Comparison of ENCODE assay signal across 8 cellular contexts in genomic region chr3:72255736-72256559, GRCh38.
DNase-seq lines count a peak whose midpoint lies in the region; ATAC-seq and TF ChIP-seq lines count a peak whose summit lies in the region.

No MANE protein-coding gene starts in this region.

- peak; percentile 83 for DNase-seq in NCI-H1092 (lab: John Stamatoyannopoulos, UW)
- peak; percentile 66 for DNase-seq in activated CD4-positive, alpha-beta T cell treated with anti-CD3 and anti-CD28 coated beads, Interleukin-2, amount 10 ng/mL, durations not matched to agents 24 days and 14 days
- DNase-seq in heart left ventricle, result peak in 3 of 5 donors; percentile 37 to 75 (median 44)
- peak; percentile 81 for DNase-seq in spleen
- DNase-seq in HCEC 1CT, result no peak
- DNase-seq in HFFc6, result no peak

- peaks cover 24% of the 10 kb centered on the region for H3K4me1 Mint-ChIP-seq in activated CD4-positive, alpha-beta T cell treated with anti-CD3 and anti-CD28 coated beads, Interleukin-2, amount 10 ng/mL, durations not matched to agents 24 days and 14 days
- H3K4me1 Mint-ChIP-seq in HFFc6 (ENCODE audit: low read depth), result peaks cover 7% of the 10 kb centered on the region; the same call in 1 of the 2 replicates

- no peaks in the 10 kb centered on the region for H3K79me2 ChIP-seq in DOHH2 (ENCODE audit: control insufficient read depth, low read length)

- peak; percentile 69 to 80 (median 74) for ATAC-seq in heart left ventricle
- no peak for ATAC-seq in HG02852 (IDR thresholded peaks at IDR 0.05; ENCODE audit: unreplicated experiment)

- H3K9me3 Mint-ChIP-seq in activated CD4-positive, alpha-beta T cell treated with anti-CD3 and anti-CD28 coated beads, Interleukin-2, amount 10 ng/mL, durations not matched to agents 24 days and 14 days, result peaks cover 9% of the 10 kb centered on the region
- peaks cover 4% of the 10 kb centered on the region; the same call in 1 of the 2 replicates for H3K9me3 Mint-ChIP-seq in HFFc6

- no peaks in the 10 kb centered on the region for H3F3A ChIP-seq in DOHH2 (ENCODE audit: control insufficient read depth, insufficient read depth)

- TF ChIP-seq POLR2A in heart left ventricle (IDR thresholded peaks at IDR 0.05) (no peak), spleen (IDR thresholded peaks at IDR 0.05) (no peak)

- 29 to 44% (median 41%) methylated on average over 13 to 14 of the region's 14 CpGs for WGBS in heart left ventricle, 4 donors
- 31 to 42% (median 39%) methylated on average over 12 to 14 of the region's 14 CpGs for WGBS in spleen, 5 donors

- no peaks in the 10 kb centered on the region for H3K36me3 Mint-ChIP-seq in activated CD4-positive, alpha-beta T cell treated with anti-CD3 and anti-CD28 coated beads, Interleukin-2, amount 10 ng/mL, durations not matched to agents 24 days and 14 days (ENCODE audit: low read depth)
- no peaks in the 10 kb centered on the region for H3K36me3 Mint-ChIP-seq in HFFc6 (ENCODE audit: low read depth)

- H3K4me3 Mint-ChIP-seq in activated CD4-positive, alpha-beta T cell treated with anti-CD3 and anti-CD28 coated beads, Interleukin-2, amount 10 ng/mL, durations not matched to agents 24 days and 14 days, result no peak overlapping the region
- no peak overlapping the region for H3K4me3 Mint-ChIP-seq in HFFc6

- H4K20me1 ChIP-seq in DOHH2 (ENCODE audit: control insufficient read depth, insufficient read depth, low read depth, low read length), result no peaks in the 10 kb centered on the region

- H3K27ac Mint-ChIP-seq in activated CD4-positive, alpha-beta T cell treated with anti-CD3 and anti-CD28 coated beads, Interleukin-2, amount 10 ng/mL, durations not matched to agents 24 days and 14 days, result no peak overlapping the region
- no peak overlapping the region for H3K27ac Mint-ChIP-seq in HFFc6

- H3K36me3 ChIP-seq in DOHH2 (ENCODE audit: control insufficient read depth, low read length) (no peaks in the 10 kb centered on the region), heart left ventricle (no peaks in the 10 kb centered on the region), spleen (no peaks in the 10 kb centered on the region)

- H3K4me2 ChIP-seq in DOHH2 (ENCODE audit: low read length), result peak overlapping the region; percentile 5; the same call in 1 of the 2 replicates

- H3K4me3 ChIP-seq in DOHH2 (ENCODE audit: low read length), result no peak overlapping the region
- no peak overlapping the region for H3K4me3 ChIP-seq in heart left ventricle
- no peak overlapping the region for H3K4me3 ChIP-seq in spleen

- TF ChIP-seq CTCF in DOHH2 (IDR thresholded peaks at IDR 0.05; ENCODE audit: low read depth, low read length, poor library complexity, severe bottlenecking) (no peak), heart left ventricle (IDR thresholded peaks at IDR 0.05) (peak in 1 of 12 donors; percentile 30), spleen (IDR thresholded peaks at IDR 0.05 in 8 of 11, conservative IDR thresholded peaks at IDR 0.05 in 3 of 11) (no peak), HFFc6 (IDR thresholded peaks at IDR 0.05) (no peak)

- H3K4me1 ChIP-seq in DOHH2 (ENCODE audit: control insufficient read depth, low read length) (peaks cover 24% of the 10 kb centered on the region), heart left ventricle (peaks cover 0 to 30% (median 16%) of the 10 kb centered on the region in 12 donors), spleen (peaks cover 9 to 38% (median 31%) of the 10 kb centered on the region in 6 donors)

- H3K9me3 ChIP-seq in DOHH2 (ENCODE audit: control insufficient read depth, insufficient read depth, low read length) (no peaks in the 10 kb centered on the region), heart left ventricle (peaks cover 0 to 3% (median 0%) of the 10 kb centered on the region in 12 donors), spleen (no peaks in the 10 kb centered on the region)

- no peaks in the 10 kb centered on the region for H3K9me2 ChIP-seq in DOHH2 (replicated peaks; ENCODE audit: control insufficient read depth, low read length)

- no peaks in the 10 kb centered on the region for H3K27me3 ChIP-seq in DOHH2 (ENCODE audit: control insufficient read depth, low read length)
- H3K27me3 ChIP-seq in heart left ventricle, result no peaks in the 10 kb centered on the region
- peaks cover 0 to 3% (median 0%) of the 10 kb centered on the region in 7 donors for H3K27me3 ChIP-seq in spleen (replicated peaks in 1 of 7)

- peaks cover 14% of the 10 kb centered on the region for H3K27me3 Mint-ChIP-seq in activated CD4-positive, alpha-beta T cell treated with anti-CD3 and anti-CD28 coated beads, Interleukin-2, amount 10 ng/mL, durations not matched to agents 24 days and 14 days
- H3K27me3 Mint-ChIP-seq in HFFc6 (ENCODE audit: insufficient read depth), result peaks cover 27% of the 10 kb centered on the region

- intact Hi-C loops in activated CD4-positive, alpha-beta T cell treated with anti-CD3 and anti-CD28 coated beads, Interleukin-2, amount 10 ng/mL, durations not matched to agents 24 days and 14 days (cut with micrococcal nuclease), result no loop called here
- intact Hi-C loops in heart left ventricle (cut with DNase I), result loop anchor here in 1 of 10 donors (10.0 kb wide), 2 partner anchors 151 to 301 kb away; no protein-coding TSS in a partner anchor
- intact Hi-C loops in spleen (cut with DNase I; ENCODE audit: low total_unique reads), result no loop called here

- H3K27ac ChIP-seq in DOHH2 (ENCODE audit: low read depth, low read length) (no peak overlapping the region), heart left ventricle (peak overlapping the region in 2 of 12 donors; percentile 24 to 34), spleen (peak overlapping the region in 2 of 8 donors; percentile 23 to 35)

Comparison
In these comparisons a context has a peak if more than half of its experiments do, and no peak if none do; other contexts are left out.
1. DNase-seq: peak in NCI-H1092 (single experiment), activated CD4-positive, alpha-beta T cell treated with anti-CD3 and anti-CD28 coated beads, Interleukin-2, amount 10 ng/mL, durations not matched to agents 24 days and 14 days (single experiment), heart left ventricle (3 of 5) and spleen (single experiment); none in HCEC 1CT (single experiment) and HFFc6 (single experiment).